In the genomic region with DNA sequence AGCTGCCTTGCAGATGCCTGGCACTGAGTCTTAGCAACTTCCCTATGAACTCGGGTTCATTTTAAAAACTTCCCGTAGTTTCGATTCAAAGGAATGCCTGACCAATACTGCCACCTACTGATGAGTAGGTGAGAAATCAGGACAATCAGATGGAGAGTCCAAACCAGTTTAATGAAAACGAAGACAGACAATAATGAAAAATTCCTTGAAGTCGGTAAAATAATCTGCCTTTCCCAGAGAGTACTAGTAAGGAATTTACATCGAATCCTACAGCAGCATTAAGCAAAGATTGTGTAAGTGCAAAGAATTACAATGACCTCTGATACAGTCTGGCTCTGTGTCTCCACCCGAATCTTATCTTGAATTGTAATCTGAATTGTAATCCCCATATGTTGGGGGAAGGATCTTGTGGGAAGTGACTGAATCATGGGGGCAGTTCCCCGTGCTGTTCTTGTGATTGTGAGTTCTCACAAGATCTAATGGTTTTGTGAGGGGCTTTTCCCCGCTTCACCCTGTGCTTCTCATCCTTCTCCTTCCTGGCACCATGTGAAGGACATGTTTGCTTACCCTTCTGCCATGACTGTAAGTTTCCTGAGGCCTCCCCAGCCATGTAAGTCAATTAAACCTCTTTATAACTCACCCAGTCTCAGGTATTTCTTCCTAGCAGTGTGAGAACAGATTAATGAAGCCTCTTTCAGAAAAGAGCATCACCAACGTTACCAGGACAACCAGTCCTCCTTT, we compare ENCODE assay signal across 9 cellular contexts.
DNase-seq lines count a peak whose midpoint lies in the region; ATAC-seq, FAIRE-seq and TF ChIP-seq lines count a peak whose summit lies in the region.
"Had no signal": no experiment of that assay in that cellular context is flagged by ENCODE, and none has a peak within 500 bp of the region (broad histone marks: within the 10 kb centered on the region; RNA-seq: fewer than 3 reads in every experiment).

No MANE protein-coding gene starts in this region.

- H3K4me1 ChIP-seq in thymus (ENCODE audit: control insufficient read depth, insufficient read depth, low read length): no peaks in the 10 kb centered on the region

- DNase-seq in GM12865 (ENCODE audit: low read depth): no peak
- DNase-seq in NCI-H748 treated with DMSO at 0.1 percent for 48 hours (lab: John Stamatoyannopoulos, UW): peak; percentile 23
- DNase-seq in cardiac fibroblast (ENCODE audit: low read depth in 2 of 2): peak; percentile 75 to 77
- peak; percentile 35 for DNase-seq in kidney glomerular epithelial cell (lab: John Stamatoyannopoulos, UW)
- DNase-seq in COLO668 (lab: John Stamatoyannopoulos, UW; ENCODE audit: unreplicated experiment): no peak

- H3K27me3 ChIP-seq in thymus (ENCODE audit: control insufficient read depth, insufficient read depth): no peaks in the 10 kb centered on the region

- no peaks in the 10 kb centered on the region for H3K36me3 ChIP-seq in thymus (ENCODE audit: control insufficient read depth, insufficient read depth)

- no peak overlapping the region for H3K4me3 ChIP-seq in GM12865 (ENCODE audit: low read depth, low read length)
- no peak overlapping the region for H3K4me3 ChIP-seq in cardiac fibroblast (replicated peaks in 1 of 2; ENCODE audit: low read depth in 2 of 2, low read length in 2 of 2)
- H3K4me3 ChIP-seq in thymus (ENCODE audit: low read length): no peak overlapping the region

- ATAC-seq in GM21390 (IDR thresholded peaks at IDR 0.05; ENCODE audit: unreplicated experiment): no peak

- no peaks in the 10 kb centered on the region for H3K9me3 ChIP-seq in thymus (ENCODE audit: control insufficient read depth)

- TF ChIP-seq CTCF in GM12865 (IDR thresholded peaks at IDR 0.05; ENCODE audit: insufficient read depth, low read depth, low read length, missing control alignments) (peak; percentile 3), cardiac fibroblast (IDR thresholded peaks at IDR 0.05; ENCODE audit: low read depth, low read length) (peak; percentile 59)

- H3K27ac ChIP-seq in thymus (ENCODE audit: low read depth): peak overlapping the region; percentile 27

- FAIRE-seq in A204.1 (lab: Jason Lieb, UNC): peak; percentile 96
- FAIRE-seq: frontal cortex had no signal

- WGBS in thymus: 40% methylated on average over 10 of the region's 10 CpGs

Comparison
In these comparisons a context has a peak if more than half of its experiments do, and no peak if none do; other contexts are left out.
1. DNase-seq: peak in NCI-H748 treated with DMSO at 0.1 percent for 48 hours (single experiment), cardiac fibroblast (2 of 2) and kidney glomerular epithelial cell (single experiment); none in GM12865 (single experiment) and COLO668 (single experiment).